In the genomic region with DNA sequence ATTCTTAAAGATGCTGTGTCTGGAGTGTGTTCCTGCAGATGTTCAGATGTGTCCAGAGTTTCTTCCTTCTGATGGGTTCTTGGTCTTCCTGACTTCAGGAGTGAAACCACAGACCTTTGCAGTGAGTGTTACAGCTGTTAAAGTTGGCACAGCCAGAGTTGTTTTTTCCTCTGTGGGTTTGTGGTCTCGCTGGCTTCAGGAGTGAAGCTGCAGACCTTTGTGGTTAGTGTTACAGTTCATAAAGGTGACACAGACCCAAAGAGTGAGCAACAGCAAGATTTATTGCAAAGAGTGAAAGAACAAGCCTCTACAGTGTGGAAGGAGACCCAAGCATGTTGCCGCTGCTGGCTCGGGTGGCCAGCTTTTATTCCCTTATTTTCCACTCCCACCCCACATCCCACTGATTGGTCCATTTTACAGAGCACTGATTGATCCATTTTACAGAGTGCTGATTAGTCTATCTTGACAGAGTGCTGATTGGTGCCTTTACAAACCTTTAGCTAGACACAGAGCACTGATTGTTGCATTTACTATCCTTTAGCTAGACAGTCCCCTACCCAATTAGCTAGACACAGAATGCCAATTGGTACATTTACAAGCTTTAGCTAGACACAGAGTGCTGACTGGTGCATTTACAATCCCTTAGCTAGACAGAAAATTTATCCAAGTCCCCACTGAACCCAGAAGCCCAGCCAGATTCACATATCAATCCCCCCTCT, we compare ENCODE assay signal across 1 cellular context.
TF ChIP-seq lines count a peak whose summit lies in the region.

No MANE protein-coding gene starts in this region.

TF ChIP-seq in HepG2, 621 proteins besides CTCF, POLR2A, EP300 and RAD21:
- TF ChIP-seq MAFK (conservative IDR thresholded peaks at IDR 0.05 in 1 of 2, IDR thresholded peaks at IDR 0.05 in 1 of 2; ENCODE audit: low read length in 2 of 2) (peak in 1 of 2 experiments; percentile 55; a peak in 2 of 4 replicates), ZFYVE20 (CRISPR knock-in tag; IDR thresholded peaks at IDR 0.05; ENCODE audit: borderline replicate concordance, low read depth) (no peak), ZNF136 (CRISPR knock-in tag; IDR thresholded peaks at IDR 0.05; ENCODE audit: low read depth) (no peak)
- TF ChIP-seq, protein P1, sequence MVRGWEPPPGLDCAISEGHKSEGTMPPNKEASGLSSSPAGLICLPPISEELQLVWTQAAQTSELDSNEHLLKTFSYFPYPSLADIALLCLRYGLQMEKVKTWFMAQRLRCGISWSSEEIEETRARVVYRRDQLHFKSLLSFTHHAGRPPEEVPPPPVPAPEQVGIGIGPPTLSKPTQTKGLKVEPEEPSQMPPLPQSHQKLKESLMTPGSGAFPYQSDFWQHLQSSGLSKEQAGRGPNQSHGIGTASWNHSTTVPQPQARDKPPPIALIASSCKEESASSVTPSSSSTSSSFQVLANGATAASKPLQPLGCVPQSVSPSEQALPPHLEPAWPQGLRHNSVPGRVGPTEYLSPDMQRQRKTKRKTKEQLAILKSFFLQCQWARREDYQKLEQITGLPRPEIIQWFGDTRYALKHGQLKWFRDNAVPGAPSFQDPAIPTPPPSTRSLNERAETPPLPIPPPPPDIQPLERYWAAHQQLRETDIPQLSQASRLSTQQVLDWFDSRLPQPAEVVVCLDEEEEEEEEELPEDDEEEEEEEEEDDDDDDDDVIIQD (CRISPR knock-in tag; IDR thresholded peaks at IDR 0.05; ENCODE audit: low read depth): no peak
- TF ChIP-seq, protein P2, sequence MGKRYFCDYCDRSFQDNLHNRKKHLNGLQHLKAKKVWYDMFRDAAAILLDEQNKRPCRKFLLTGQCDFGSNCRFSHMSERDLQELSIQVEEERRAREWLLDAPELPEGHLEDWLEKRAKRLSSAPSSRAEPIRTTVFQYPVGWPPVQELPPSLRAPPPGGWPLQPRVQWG (CRISPR knock-in tag; IDR thresholded peaks at IDR 0.05; ENCODE audit: borderline replicate concordance, low read depth): no peak
